In the genomic region with DNA sequence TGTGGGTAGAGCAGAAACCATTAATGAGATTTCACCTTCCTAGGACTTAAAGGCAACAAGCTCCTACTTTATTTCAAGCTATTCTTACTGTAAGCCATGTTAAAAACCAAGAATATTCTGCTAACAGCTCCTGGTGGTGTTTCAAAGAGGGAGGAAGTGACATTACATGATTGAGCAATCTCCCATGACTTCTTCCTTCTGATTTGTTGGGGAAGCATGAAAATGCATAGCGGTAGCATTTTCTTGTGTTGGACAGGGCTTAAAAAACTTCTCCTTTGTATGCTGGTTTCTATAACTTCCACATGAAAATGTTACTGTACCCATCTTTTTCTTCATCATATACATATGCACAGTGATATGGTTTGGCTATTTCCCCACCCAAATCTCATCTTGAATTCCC, we compare ENCODE assay signal across 23 cellular contexts.
"Had no signal": no experiment of that assay in that cellular context is flagged by ENCODE, and none has a peak within 500 bp of the region (broad histone marks: within the 10 kb centered on the region; RNA-seq: fewer than 3 reads in every experiment).

No MANE protein-coding gene starts in this region.

- DNase-seq: effector CD8-positive, alpha-beta T cell; endodermal cell; foreskin keratinocyte; heart left ventricle; kidney; mesenchymal stem cell; mucosa of descending colon; naive B cell; right lobe of liver; small intestine; stimulated activated CD4-positive, alpha-beta T cell treated with anti-CD3 and anti-CD28 coated beads, Interleukin-15, amount 100 ng/mL, for 24 hours; stimulated activated CD4-positive, alpha-beta T cell treated with anti-CD3 and anti-CD28 coated beads, Interleukin-2, amount 100 ng/mL, for 48 hours; stimulated activated naive B cell treated with anti-CD40 and anti-IgM and Interleukin-4, amounts not matched to agents 10 μg/mL and 1 μg/mL and 100 μg/mL, for 72 hours; upper lobe of right lung; uterus had no signal

- H3K27ac Mint-ChIP-seq: dendritic cell treated with granulocyte-macrophage colony-stimulating factor and Interleukin-4, amounts not matched to agents 40 ng/mL and 50 ng/mL, for 4 days; endodermal cell; naive B cell; natural killer cell treated with Interleukin-12 subunit alpha and Interleukin-12 subunit beta and Interleukin-15 and Interleukin-18, amount 100 ng/mL, for 72 hours; progenitor cell of endocrine pancreas; stimulated activated naive B cell treated with anti-CD40 and anti-IgM and Interleukin-4, amounts not matched to agents 10 μg/mL and 1 μg/mL and 100 μg/mL, for 72 hours; stimulated activated naive CD8-positive, alpha-beta T cell treated with anti-CD3 and anti-CD28 coated beads, Interleukin-15, Interleukin-2, amounts not matched to agents 100 ng/mL and 50 ng/mL, for 24 hours had no signal

- H3K4me3 Mint-ChIP-seq: dendritic cell treated with granulocyte-macrophage colony-stimulating factor and Interleukin-4, amounts not matched to agents 40 ng/mL and 50 ng/mL, for 4 days; endodermal cell; mesothelial cell of epicardium; naive B cell; natural killer cell treated with Interleukin-12 subunit alpha and Interleukin-12 subunit beta and Interleukin-15 and Interleukin-18, amount 100 ng/mL, for 72 hours; neural crest cell; stimulated activated naive B cell treated with anti-CD40 and anti-IgM and Interleukin-4, amounts not matched to agents 10 μg/mL and 1 μg/mL and 100 μg/mL, for 72 hours; stimulated activated naive CD8-positive, alpha-beta T cell treated with anti-CD3 and anti-CD28 coated beads, Interleukin-15, Interleukin-2, amounts not matched to agents 100 ng/mL and 50 ng/mL, for 24 hours had no signal

- H3K9me3 Mint-ChIP-seq: natural killer cell treated with Interleukin-12 subunit alpha and Interleukin-12 subunit beta and Interleukin-15 and Interleukin-18, amount 100 ng/mL, for 72 hours; neural crest cell had no signal

- H3K4me1 Mint-ChIP-seq: naive B cell, neural crest cell had no signal

- H3K36me3 Mint-ChIP-seq: naive B cell; stimulated activated naive B cell treated with anti-CD40 and anti-IgM and Interleukin-4, amounts not matched to agents 10 μg/mL and 1 μg/mL and 100 μg/mL, for 72 hours had no signal

- H3K27me3 Mint-ChIP-seq: dendritic cell treated with granulocyte-macrophage colony-stimulating factor and Interleukin-4, amounts not matched to agents 40 ng/mL and 50 ng/mL, for 4 days; natural killer cell treated with Interleukin-12 subunit alpha and Interleukin-12 subunit beta and Interleukin-15 and Interleukin-18, amount 100 ng/mL, for 72 hours; stimulated activated naive B cell treated with anti-CD40 and anti-IgM and Interleukin-4, amounts not matched to agents 10 μg/mL and 1 μg/mL and 100 μg/mL, for 72 hours; stimulated activated naive CD8-positive, alpha-beta T cell treated with anti-CD3 and anti-CD28 coated beads, Interleukin-15, Interleukin-2, amounts not matched to agents 100 ng/mL and 50 ng/mL, for 24 hours had no signal

- ATAC-seq: foreskin keratinocyte; gastroesophageal sphincter; heart left ventricle; left lobe of liver; mucosa of descending colon; natural killer cell treated with Interleukin-12 subunit alpha and Interleukin-12 subunit beta and Interleukin-15 and Interleukin-18, amount 100 ng/mL, for 72 hours; stimulated activated naive B cell treated with anti-CD40 and anti-IgM and Interleukin-4, amounts not matched to agents 10 μg/mL and 1 μg/mL and 100 μg/mL, for 72 hours; upper lobe of right lung had no signal
